Comparison of ENCODE assay signal across 19 cellular contexts in genomic region chr2:7758065-7758759, GRCh38.
A peak's percentile ranks its signal among the peaks of the same experiment; 100 is the strongest.
DNase-seq lines count a peak whose midpoint lies in the region; ATAC-seq, FAIRE-seq and TF ChIP-seq lines count a peak whose summit lies in the region.
"Had no signal": no experiment of that assay in that cellular context is flagged by ENCODE, and none has a peak within 500 bp of the region (broad histone marks: within the 10 kb centered on the region; RNA-seq: fewer than 3 reads in every experiment).

No MANE protein-coding gene starts in this region.

- no peak for TF ChIP-seq RAD21 in GM12878 (IDR thresholded peaks at IDR 0.05; ENCODE audit: insufficient read depth, low read depth, low read length)

- 2% methylated on average over 3 of the region's 3 CpGs for WGBS in GM12878 (ENCODE audit: insufficient coverage, insufficient replicate concordance, low lambda C conversion rate, missing lambda C conversion rate)

- peak; percentile 82 for ATAC-seq in activated CD4-positive, alpha-beta T cell treated with anti-CD3 and anti-CD28 coated beads for 36 hours
- ATAC-seq in GM19351 (IDR thresholded peaks at IDR 0.05; ENCODE audit: unreplicated experiment) (peak; percentile 90), HG02973 (IDR thresholded peaks at IDR 0.05; ENCODE audit: unreplicated experiment) (peak; percentile 81), GM12878 (peak; percentile 83), GM18505 (IDR thresholded peaks at IDR 0.05; ENCODE audit: unreplicated experiment) (no peak)
- ATAC-seq: SK-N-SH treated with all-trans-retinoic acid at 6 μM for 48 hours had no signal

- no peak for TF ChIP-seq CTCF in GM12878 (IDR thresholded peaks at IDR 0.05 in 2 of 3, conservative IDR thresholded peaks at IDR 0.05 in 1 of 3; ENCODE audit: control insufficient read depth in 2 of 3, extremely low read depth in 1 of 3, insufficient read depth in 1 of 3, low read depth in 3 of 3, low read length in 3 of 3)

- no peaks in the 10 kb centered on the region for H4K20me1 ChIP-seq in GM12878 (ENCODE audit: control insufficient read depth, insufficient read depth)

- H3K9me3 ChIP-seq in GM12878 (replicated peaks; ENCODE audit: control insufficient read depth, insufficient read depth, low read length): peaks cover 19% of the 10 kb centered on the region
- H3K9me3 ChIP-seq: colonic mucosa had no signal

- H3K4me1 Mint-ChIP-seq in activated CD4-positive, alpha-beta T cell treated with anti-CD3 and anti-CD28 coated beads for 36 hours: peaks cover 16% of the 10 kb centered on the region

- no peaks in the 10 kb centered on the region for H3K79me2 ChIP-seq in GM12878 (ENCODE audit: control insufficient read depth, insufficient read depth, low read length)

- FAIRE-seq in GM12878 (lab: Jason Lieb, UNC): no peak

- in situ Hi-C loops in GM12878 (cut with MboI): no loop called here

- H3K27me3 Mint-ChIP-seq in activated CD4-positive, alpha-beta T cell treated with anti-CD3 and anti-CD28 coated beads for 36 hours: peaks cover 14% of the 10 kb centered on the region

- H3K27ac ChIP-seq in GM12878 (ENCODE audit: control insufficient read depth, insufficient read depth): 0 out of 2 replicates have a peak overlapping the region, but pooled peaks have one; percentile 11
- H3K27ac ChIP-seq: 22Rv1, colonic mucosa, thoracic aorta, WERI-Rb-1 had no signal

- TF ChIP-seq EP300 in GM12878 (IDR thresholded peaks at IDR 0.05; ENCODE audit: borderline replicate concordance in 1 of 2, control insufficient read depth in 1 of 2, low read depth in 2 of 2, low read length in 2 of 2): peak; percentile 69 to 71; a peak in 2 of 4 replicates

- H3K27ac Mint-ChIP-seq in activated CD4-positive, alpha-beta T cell treated with anti-CD3 and anti-CD28 coated beads for 36 hours: peak overlapping the region; percentile 62

- SMC1A ChIA-PET in GM12878 (lab: Charles Lee; ENCODE audit: uncharacterized antibody, unreplicated experiment): interaction anchor here (0.6 to 3.8 kb wide), 11 partner anchors 9 to 191 kb away, joined by 3 to 26 read pairs (median 3); no protein-coding TSS in a partner anchor

- H3K9ac ChIP-seq in GM12878 (ENCODE audit: control insufficient read depth, insufficient read depth, low read length): no peak overlapping the region

- no peaks in the 10 kb centered on the region for H3K36me3 ChIP-seq in GM12878 (ENCODE audit: control insufficient read depth in 2 of 2, insufficient read depth in 2 of 2, low read length in 1 of 2)
- H3K36me3 ChIP-seq: colonic mucosa, thoracic aorta, WERI-Rb-1 had no signal

- peaks cover 27% of the 10 kb centered on the region for H3K9me3 Mint-ChIP-seq in activated CD4-positive, alpha-beta T cell treated with anti-CD3 and anti-CD28 coated beads for 36 hours (ENCODE audit: low read depth)

- peak overlapping the region; percentile 22; the same call in 1 of the 2 replicates for H3K4me2 ChIP-seq in GM12878 (ENCODE audit: control insufficient read depth, insufficient read depth)

- H2AFZ ChIP-seq in GM12878 (ENCODE audit: control insufficient read depth, low read depth, low read length): no peak overlapping the region

- TF ChIP-seq POLR2A in GM12878 (IDR thresholded peaks at IDR 0.05; ENCODE audit: low read depth, low read length): no peak
- no peak for TF ChIP-seq POLR2A in GM18505 (IDR thresholded peaks at IDR 0.05; ENCODE audit: borderline replicate concordance, extremely low read depth, insufficient read depth, insufficient read length)

- H3K4me3 ChIP-seq in GM12878: no peak overlapping the region
- H3K4me3 ChIP-seq: colonic mucosa, thoracic aorta had no signal

- DNase-seq in activated CD4-positive, alpha-beta T cell treated with anti-CD3 and anti-CD28 coated beads for 36 hours: no peak
- no peak for DNase-seq in activated CD4-positive, alpha-beta T cell treated with anti-CD3 and anti-CD28 coated beads, Interleukin-2, amount 50 U/mL, for 4 hours
- DNase-seq in GM12878 (ENCODE audit: low read depth, low spot score) (peak; percentile 39), NCI-H446 (lab: John Stamatoyannopoulos, UW) (no peak), COR-L47 (lab: John Stamatoyannopoulos, UW) (no peak)
- DNase-seq: anterior cingulate cortex; colonic mucosa; erythroblast; NCI-H1105; NCI-H2227 treated with DMSO at 0.1 percent for 48 hours; OCI-M1; stimulated activated CD4-positive, alpha-beta T cell treated with anti-CD3 and anti-CD28 coated beads, Interleukin-12 subunit alpha, Interleukin-12 subunit beta, amount 100 ng/mL, for 4 hours; WERI-Rb-1 had no signal

- no TSS peak for BruUV-seq in GM12878 (replicated peaks; lab: Mats Ljungman, UMichigan)

- H3K4me1 ChIP-seq in GM12878 (ENCODE audit: control insufficient read depth, insufficient read depth, low read length): peaks cover 4% of the 10 kb centered on the region; the same call in 1 of the 2 replicates
- H3K4me1 ChIP-seq: colonic mucosa had no signal

- CTCF ChIA-PET in activated CD4-positive, alpha-beta T cell treated with anti-CD3 and anti-CD28 coated beads for 36 hours (lab: Charles Lee): interaction anchor here (0.5 to 1.4 kb wide), 6 partner anchors 10 to 661 kb away, joined by 3 to 4 read pairs (median 3); no protein-coding TSS in a partner anchor
- CTCF ChIA-PET in GM12878 (lab: Yijun Ruan, JAX): interaction anchor here (0.6 to 1.3 kb wide), 4 partner anchors 10 to 141 kb away, joined by 3 to 4 read pairs (median 3); no protein-coding TSS in a partner anchor

- H3K27me3 ChIP-seq in GM12878 (replicated peaks in 1 of 2; ENCODE audit: control insufficient read depth in 2 of 2, insufficient read depth in 2 of 2, low read length in 1 of 2): no peaks in the 10 kb centered on the region
- H3K27me3 ChIP-seq: colonic mucosa had no signal

- H3K36me3 Mint-ChIP-seq in activated CD4-positive, alpha-beta T cell treated with anti-CD3 and anti-CD28 coated beads for 36 hours (ENCODE audit: low read depth): peaks cover 32% of the 10 kb centered on the region

- intact Hi-C loops in activated CD4-positive, alpha-beta T cell treated with anti-CD3 and anti-CD28 coated beads for 36 hours (cut with DNase I, micrococcal nuclease): loop anchor here (1.0 to 5.0 kb wide), 15 partner anchors 15 to 924 kb away; partner anchors contain the start of gene ID2 (in 1 of the 2)
- intact Hi-C loops in GM12878 (cut with micrococcal nuclease; ENCODE audit: unreplicated experiment): no loop called here

- no peak overlapping the region for H3K4me3 Mint-ChIP-seq in activated CD4-positive, alpha-beta T cell treated with anti-CD3 and anti-CD28 coated beads for 36 hours

- POLR2A ChIA-PET in activated CD4-positive, alpha-beta T cell treated with anti-CD3 and anti-CD28 coated beads for 36 hours (lab: Charles Lee): interaction anchor here (0.9 to 1.0 kb wide), 2 partner anchors 72 to 924 kb away, joined by 3 read pairs; partner anchors contain the start of gene ID2
- POLR2A ChIA-PET in GM12878 (lab: Charles Lee): interaction anchor here (0.6 to 1.3 kb wide), 3 partner anchors 12 to 36 kb away, joined by 3 to 4 read pairs (median 3); no protein-coding TSS in a partner anchor

- RAD21 ChIA-PET in GM12878 (lab: Charles Lee; ENCODE audit: unreplicated experiment): interaction anchor here (0.7 to 1.6 kb wide), 10 partner anchors 8 to 926 kb away, joined by 3 to 7 read pairs (median 3); no protein-coding TSS in a partner anchor

TF ChIP-seq in GM12878, 131 proteins besides CTCF, POLR2A, EP300 and RAD21 (continues in another document):
- TF ChIP-seq RAD51 (IDR thresholded peaks at IDR 0.05): no peak
- TF ChIP-seq GATAD2B (conservative IDR thresholded peaks at IDR 0.05; ENCODE audit: low read depth): 0 out of 2 replicates have a peak, but pooled peaks have one; percentile 24
- peak; percentile 43 for TF ChIP-seq MEF2B (IDR thresholded peaks at IDR 0.05; ENCODE audit: partially characterized antibody, poor library complexity, severe bottlenecking)
- TF ChIP-seq TCF7 (IDR thresholded peaks at IDR 0.05; ENCODE audit: borderline replicate concordance): peak; percentile 72
- TF ChIP-seq NFIC (IDR thresholded peaks at IDR 0.05; ENCODE audit: low read depth, low read length): peak; percentile 98
- TF ChIP-seq RFX5 (IDR thresholded peaks at IDR 0.05; ENCODE audit: low read depth, low read length): no peak
- peak; percentile 85 for TF ChIP-seq CREM (IDR thresholded peaks at IDR 0.05; ENCODE audit: low read depth)
- TF ChIP-seq BHLHE40 (IDR thresholded peaks at IDR 0.05; ENCODE audit: borderline replicate concordance in 1 of 2, low read depth in 2 of 2, low read length in 1 of 2): peak in 1 of 2 experiments; percentile 40; a peak in 1 of 4 replicates
- TF ChIP-seq SP1 (IDR thresholded peaks at IDR 0.05; ENCODE audit: low read depth, low read length): no peak
- peak; percentile 93 for TF ChIP-seq ATF2 (IDR thresholded peaks at IDR 0.05; ENCODE audit: low read length)
- TF ChIP-seq MTA2 (IDR thresholded peaks at IDR 0.05; ENCODE audit: low read depth): peak; percentile 88
- no peak for TF ChIP-seq BACH1 (IDR thresholded peaks at IDR 0.05; ENCODE audit: borderline replicate concordance)
- TF ChIP-seq ZBED1 (IDR thresholded peaks at IDR 0.05; ENCODE audit: borderline replicate concordance): peak; percentile 78; the same call in 1 of the 2 replicates
- TF ChIP-seq SREBF2 (IDR thresholded peaks at IDR 0.05; ENCODE audit: low read length): no peak
